ENCODE assay signal across 8 cellular contexts in genomic region chr1:16217061-16217785, GRCh38. TPM values are rescaled to one million over a fixed set of nuclear protein-coding genes. Genes with fewer than 3 reads are reported as not detected.
A peak's percentile ranks its signal among the peaks of the same experiment; 100 is the strongest.
DNase-seq lines count a peak whose midpoint lies in the region; ATAC-seq and TF ChIP-seq lines count a peak whose summit lies in the region.

No MANE protein-coding gene starts in this region.

- intact Hi-C loops in activated CD8-positive, alpha-beta T cell treated with anti-CD3 and anti-CD28 coated beads for 36 hours (cut with micrococcal nuclease) = no loop called here

- H3K36me3 ChIP-seq in BE2C = no peaks in the 10 kb centered on the region
- no peaks in the 10 kb centered on the region for H3K36me3 ChIP-seq in ectodermal cell (ENCODE audit: control insufficient read depth, insufficient read depth, low read length)
- H3K36me3 ChIP-seq in lung (ENCODE audit: control insufficient read depth in 2 of 2, insufficient read depth in 2 of 2, low read length in 2 of 2) = no peaks in the 10 kb centered on the region

- peak; percentile 91 for ATAC-seq in GM19324 (IDR thresholded peaks at IDR 0.05; ENCODE audit: low FRiP score, unreplicated experiment)
- ATAC-seq in HG03460 (IDR thresholded peaks at IDR 0.05; ENCODE audit: unreplicated experiment) = peak; percentile 90
- peak; percentile 99 for ATAC-seq in activated CD8-positive, alpha-beta T cell treated with anti-CD3 and anti-CD28 coated beads for 36 hours
- ATAC-seq in lung (ENCODE audit: insufficient read depth, low FRiP score) = peak; percentile 99

- H3K4me1 ChIP-seq in BE2C (no peaks in the 10 kb centered on the region), ectodermal cell (ENCODE audit: control insufficient read depth, insufficient read depth, low read length) (peaks cover 10% of the 10 kb centered on the region), lung (ENCODE audit: control insufficient read depth in 2 of 2, insufficient read depth in 2 of 2, low read length in 2 of 2) (peaks cover 0 to 14% of the 10 kb centered on the region in 2 donors)

- no peak overlapping the region for H3K27ac ChIP-seq in ectodermal cell (ENCODE audit: insufficient read depth, low read depth, low read length, poor library complexity, severe bottlenecking)
- H3K27ac ChIP-seq in lung (ENCODE audit: low read depth in 1 of 2, low read length in 1 of 2) = peak overlapping the region; percentile 9 to 40

- no peaks in the 10 kb centered on the region for H3K9me3 Mint-ChIP-seq in activated CD8-positive, alpha-beta T cell treated with anti-CD3 and anti-CD28 coated beads for 36 hours

- DNase-seq in BE2C (peak; percentile 96), NCI-H774 (lab: John Stamatoyannopoulos, UW) (peak; percentile 81), lung (ENCODE audit: low spot score) (peak; percentile 99)
- peak; percentile 96 for DNase-seq in activated CD8-positive, alpha-beta T cell treated with anti-CD3 and anti-CD28 coated beads for 36 hours
- peak; percentile 95 to 96 for DNase-seq in stimulated activated CD4-positive, alpha-beta T cell treated with anti-CD3 and anti-CD28 coated beads, Interleukin-4, amount 100 ng/mL, for 48 hours (ENCODE audit: low read depth in 2 of 2)

- WGBS in ectodermal cell, 2 experiments = 4 to 6% methylated on average over 46 of the region's 46 CpGs
- 1 to 2% methylated on average over 45 to 46 of the region's 46 CpGs for WGBS in lung, 2 donors

- peaks cover 17% of the 10 kb centered on the region for H3K4me1 Mint-ChIP-seq in activated CD8-positive, alpha-beta T cell treated with anti-CD3 and anti-CD28 coated beads for 36 hours (ENCODE audit: low read depth)

- H3K27me3 ChIP-seq in BE2C (no peaks in the 10 kb centered on the region), ectodermal cell (ENCODE audit: control insufficient read depth, insufficient read depth, low read length, poor library complexity, severe bottlenecking) (peaks cover 51% of the 10 kb centered on the region), lung (ENCODE audit: control insufficient read depth, insufficient read depth) (no peaks in the 10 kb centered on the region)

- H3K27me3 Mint-ChIP-seq in activated CD8-positive, alpha-beta T cell treated with anti-CD3 and anti-CD28 coated beads for 36 hours = no peaks in the 10 kb centered on the region

- no peaks in the 10 kb centered on the region for H3K36me3 Mint-ChIP-seq in activated CD8-positive, alpha-beta T cell treated with anti-CD3 and anti-CD28 coated beads for 36 hours (ENCODE audit: low read depth)

- POLR2A ChIA-PET in activated CD8-positive, alpha-beta T cell treated with anti-CD3 and anti-CD28 coated beads for 36 hours (lab: Charles Lee) = interaction anchor here (0.5 to 4.6 kb wide), 2 partner anchors 10 to 15 kb away, joined by 3 to 27 read pairs; no protein-coding TSS in a partner anchor

- H3K4me3 ChIP-seq in BE2C (ENCODE audit: low read depth, low read length) (peak overlapping the region; percentile 41), ectodermal cell (ENCODE audit: insufficient read depth, low read depth, low read length) (peak overlapping the region; percentile 22), lung (peak overlapping the region; percentile 30)

- H3K9me3 ChIP-seq in BE2C (no peaks in the 10 kb centered on the region), ectodermal cell (ENCODE audit: control insufficient read depth, low read length) (no peaks in the 10 kb centered on the region), lung (ENCODE audit: control insufficient read depth in 2 of 2, insufficient read depth in 1 of 2, low read length in 1 of 2) (no peaks in the 10 kb centered on the region)

- CTCF ChIA-PET in activated CD8-positive, alpha-beta T cell treated with anti-CD3 and anti-CD28 coated beads for 36 hours (lab: Charles Lee) = interaction anchor here (0.6 to 2.3 kb wide), 8 partner anchors 14 to 148 kb away, joined by 3 to 10 read pairs (median 4); no protein-coding TSS in a partner anchor

- TF ChIP-seq CTCF in BE2C (IDR thresholded peaks at IDR 0.05; ENCODE audit: low read depth, low read length) (no peak), lung (IDR thresholded peaks at IDR 0.05; ENCODE audit: control extremely low read depth, extremely low read depth) (no peak)
- TF ChIP-seq CTCF in activated CD8-positive, alpha-beta T cell treated with anti-CD3 and anti-CD28 coated beads for 36 hours (IDR thresholded peaks at IDR 0.05) = no peak

- peak overlapping the region; percentile 31 for H3K27ac Mint-ChIP-seq in activated CD8-positive, alpha-beta T cell treated with anti-CD3 and anti-CD28 coated beads for 36 hours

- peak overlapping the region; percentile 74 for H3K4me3 Mint-ChIP-seq in activated CD8-positive, alpha-beta T cell treated with anti-CD3 and anti-CD28 coated beads for 36 hours

RNA-seq across cellular contexts. Expression of gene ARHGEF19, which starts 4.8 kb away (rescaled TPM):
- polyA plus RNA-seq in BE2C (2012; ENCODE audit: insufficient read depth, insufficient read length, low read depth) = 13.3 TPM
- total RNA-seq in activated CD8-positive, alpha-beta T cell treated with anti-CD3 and anti-CD28 coated beads for 36 hours = 1 to 10 TPM; 5.7 to 7.4 TPM
- 19.8 TPM for polyA plus RNA-seq in ectodermal cell (2013, experiment 1 of 4)
- polyA plus RNA-seq in ectodermal cell (2013, experiment 2 of 4) = 22.4 TPM
- 14.9 TPM for polyA plus RNA-seq in ectodermal cell (2013, experiment 3 of 4)
- 15.8 TPM for polyA plus RNA-seq in ectodermal cell (2013, experiment 4 of 4)
- total RNA-seq in lung = 10 to 100 TPM; 17.1 to 17.3 TPM
- polyA plus RNA-seq in lung = 10 to 100 TPM in 1 of 2 donors, 1 to 10 TPM in 1; 9.5 to 12.5 TPM

RNA-seq across cellular contexts. Expression of gene CPLANE2, which starts 19.8 kb away (rescaled TPM):
- polyA plus RNA-seq in BE2C (2012; ENCODE audit: insufficient read depth, insufficient read length, low read depth) = 2.4 TPM
- 1 to 10 TPM; 1.2 to 1.4 TPM for total RNA-seq in activated CD8-positive, alpha-beta T cell treated with anti-CD3 and anti-CD28 coated beads for 36 hours
- polyA plus RNA-seq in ectodermal cell (2013, experiment 1 of 4) = 10.1 TPM
- polyA plus RNA-seq in ectodermal cell (2013, experiment 2 of 4) = 8.9 TPM
- 8.2 TPM for polyA plus RNA-seq in ectodermal cell (2013, experiment 3 of 4)
- 7.6 TPM for polyA plus RNA-seq in ectodermal cell (2013, experiment 4 of 4)
- 10 to 100 TPM in 1 of 2 donors, 1 to 10 TPM in 1; 4.5 to 13.7 TPM for total RNA-seq in lung
- 1 to 10 TPM; 5.3 to 5.9 TPM for polyA plus RNA-seq in lung
